Comparison of ENCODE assay signal across 8 cellular contexts in the genomic region with DNA sequence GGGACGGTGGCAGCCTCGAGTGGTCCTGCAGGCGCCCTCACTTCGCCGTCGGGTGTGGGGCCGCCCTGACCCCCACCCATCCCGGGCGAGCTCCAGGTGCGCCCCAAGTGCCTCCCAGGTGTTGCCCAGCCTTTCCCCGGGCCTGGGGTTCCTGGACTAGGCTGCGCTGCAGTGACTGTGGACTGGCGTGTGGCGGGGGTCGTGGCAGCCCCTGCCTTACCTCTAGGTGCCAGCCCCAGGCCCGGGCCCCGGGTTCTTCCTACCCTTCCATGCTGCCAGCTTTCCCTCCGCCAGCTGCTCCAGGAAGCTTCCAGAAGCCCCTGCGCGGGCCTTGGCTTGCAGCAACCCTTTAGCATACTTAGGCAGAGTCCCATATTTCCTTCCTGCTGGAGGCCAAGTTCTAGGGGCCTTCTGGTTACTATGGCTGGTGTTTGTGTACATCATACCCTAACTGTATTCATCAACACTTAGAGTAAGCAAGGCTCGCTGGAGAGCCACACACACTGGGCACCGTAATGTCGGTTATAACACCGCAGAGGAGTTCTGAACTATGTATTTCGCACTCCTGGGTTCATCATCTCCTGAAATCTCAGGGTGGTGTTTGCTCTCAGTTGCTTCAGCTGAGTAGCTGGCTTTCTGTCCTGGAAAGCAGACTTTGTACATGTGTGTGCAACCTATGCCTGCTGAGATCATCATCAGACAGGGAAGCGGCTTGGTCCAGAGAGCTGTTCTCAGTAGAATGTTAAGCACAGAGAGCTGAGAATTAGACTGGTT. TPM values are rescaled to one million over a fixed set of nuclear protein-coding genes. Genes with fewer than 3 reads are reported as not detected.
DNase-seq lines count a peak whose midpoint lies in the region; ATAC-seq and TF ChIP-seq lines count a peak whose summit lies in the region.

No MANE protein-coding gene starts in this region.

- no peak overlapping the region for H2BK20ac ChIP-seq in H9 (ENCODE audit: low read depth, low read length, poor library complexity, severe bottlenecking)

- no peak overlapping the region for H2AFZ ChIP-seq in H9 (ENCODE audit: low read length)

- H4K8ac ChIP-seq in H9 (replicated peaks; ENCODE audit: insufficient read length, low read depth, low read length) = no peak overlapping the region

- H4K5ac ChIP-seq in H9 (ENCODE audit: insufficient read length, low read depth, low read length) = no peak overlapping the region

- H3K27me3 ChIP-seq in H9 (ENCODE audit: insufficient read depth, low read length) = no peaks in the 10 kb centered on the region
- no peaks in the 10 kb centered on the region for H3K27me3 ChIP-seq in SJCRH30

- no peaks in the 10 kb centered on the region for H3K36me3 ChIP-seq in SJCRH30

- H2BK5ac ChIP-seq in H9 (ENCODE audit: insufficient read length, low read length) = no peak overlapping the region

- H3K9me3 ChIP-seq in H9 (ENCODE audit: control insufficient read depth, low read depth, low read length) (no peaks in the 10 kb centered on the region), SJCRH30 (replicated peaks) (no peaks in the 10 kb centered on the region)

- no peak overlapping the region for H3K23ac ChIP-seq in H9 (ENCODE audit: insufficient read length, low read depth, low read length)

- H3K9ac ChIP-seq in H9 (ENCODE audit: extremely low read depth, insufficient read length, low read length) = no peak overlapping the region

- no peak overlapping the region for H3K4ac ChIP-seq in H9 (ENCODE audit: low read depth, low read length)

- no peak overlapping the region for H3K18ac ChIP-seq in H9 (ENCODE audit: insufficient read length, low read depth, low read length)

- no peak overlapping the region for H3T11ph ChIP-seq in H9 (ENCODE audit: low read length)

- peaks cover 17 to 18% of the 10 kb centered on the region in 2 experiments for H3K4me1 Mint-ChIP-seq in H9
- H3K4me1 Mint-ChIP-seq in natural killer cell = peaks cover 14 to 17% of the 10 kb centered on the region in 2 donors

- H3K36me3 Mint-ChIP-seq in H9 (ENCODE audit: insufficient read depth in 1 of 3, low read depth in 3 of 3) (peaks cover 0 to 9% (median 8%) of the 10 kb centered on the region in 3 experiments; a peak in 4 of 7 replicates), natural killer cell (no peaks in the 10 kb centered on the region)

- TF ChIP-seq CTCF in H9 (conservative IDR thresholded peaks at IDR 0.05) = no peak
- TF ChIP-seq CTCF in epithelial cell of esophagus (IDR thresholded peaks at IDR 0.05; ENCODE audit: insufficient read depth, low read depth, low read length, missing control alignments) = no peak
- TF ChIP-seq CTCF in natural killer cell (IDR thresholded peaks at IDR 0.05) = no peak

- WGBS in H9 (ENCODE audit: extremely low coverage, insufficient read length, low lambda C conversion rate) = no CpG with 5 or more reads among the region's 26 CpGs

- H3K27ac Mint-ChIP-seq in H9 (no peak overlapping the region), natural killer cell (peak overlapping the region; percentile 50 to 81)

- DNase-seq in EH (ENCODE audit: low read depth) = peak; percentile 5
- DNase-seq in H9 = no peak
- DNase-seq in SJCRH30 = no peak
- DNase-seq in epithelial cell of esophagus (ENCODE audit: low read depth) = no peak
- DNase-seq in natural killer cell = no peak
- DNase-seq in NK-92 treated with Interleukin-12 subunit alpha and Interleukin-12 subunit beta, amount 100 ng/mL, for 24 hours (lab: John Stamatoyannopoulos, UW) = no peak
- no peak for DNase-seq in activated CD8-positive, alpha-beta memory T cell treated with anti-CD3 and anti-CD28 coated beads for 24 hours
- DNase-seq in NCI-H187 (lab: John Stamatoyannopoulos, UW) = no peak

- H3K4me3 ChIP-seq in SJCRH30 (peak overlapping the region; percentile 59), epithelial cell of esophagus (ENCODE audit: low read length) (peak overlapping the region; percentile 69)

- peak overlapping the region; percentile 28 for H3K4me2 ChIP-seq in H9 (ENCODE audit: insufficient read depth, insufficient read length, low read length)

- no peak overlapping the region for H2BK120ac ChIP-seq in H9 (ENCODE audit: low read depth, low read length, poor library complexity, severe bottlenecking)

- no peak overlapping the region for H4K91ac ChIP-seq in H9 (ENCODE audit: insufficient read length, low read depth, low read length)

- H3K23me2 ChIP-seq in H9 (ENCODE audit: insufficient read length, low read depth, low read length, poor library complexity, severe bottlenecking) = no peaks in the 10 kb centered on the region

- no peak overlapping the region for H2AK5ac ChIP-seq in H9 (ENCODE audit: insufficient read length, low read length)

- no peak overlapping the region for H2BK12ac ChIP-seq in H9 (ENCODE audit: insufficient read length, low read depth, low read length)

- H3K79me1 ChIP-seq in H9 (ENCODE audit: insufficient read depth, low read depth, low read length, poor library complexity, severe bottlenecking) = no peaks in the 10 kb centered on the region

- no peaks in the 10 kb centered on the region; the same call in 1 of the 2 replicates for H3K4me1 ChIP-seq in H9 (ENCODE audit: insufficient read depth, low read length)
- H3K4me1 ChIP-seq in SJCRH30 = no peaks in the 10 kb centered on the region

- no peaks in the 10 kb centered on the region for H4K20me1 ChIP-seq in H9 (ENCODE audit: control insufficient read depth, insufficient read depth, insufficient read length)

- no peaks in the 10 kb centered on the region for H3K79me2 ChIP-seq in H9 (ENCODE audit: insufficient read depth, low read length)

- no peak overlapping the region for H3K56ac ChIP-seq in H9 (ENCODE audit: insufficient read length, low read depth, low read length)

- H3K9me3 Mint-ChIP-seq in H9 (no peaks in the 10 kb centered on the region; a peak in 1 of 5 replicates), natural killer cell (no peaks in the 10 kb centered on the region)

- H3K4me3 Mint-ChIP-seq in H9 (peak overlapping the region; percentile 60 to 71), natural killer cell (peak overlapping the region; percentile 88)

- peak overlapping the region; percentile 85 for H3K14ac ChIP-seq in H9 (ENCODE audit: insufficient read depth, low read length)

- H3K27me3 Mint-ChIP-seq in H9 (ENCODE audit: low read depth) (peaks cover 12% of the 10 kb centered on the region; the same call in 1 of the 2 replicates), natural killer cell (ENCODE audit: low read depth in 2 of 2) (no peaks in the 10 kb centered on the region)

- intact Hi-C loops in natural killer cell (cut with micrococcal nuclease) = loop anchor here (2.0 kb wide), 1 partner anchor 643 kb away; the partner anchor contains the start of gene C10orf143

- H3K27ac ChIP-seq in H9 (ENCODE audit: insufficient read length, low read depth, low read length) = no peak overlapping the region
- H3K27ac ChIP-seq in SJCRH30 = no peak overlapping the region; the same call in 1 of the 2 replicates

- H2BK15ac ChIP-seq in H9 (ENCODE audit: low read depth, low read length) = no peak overlapping the region

- ATAC-seq in natural killer cell = no peak

RNA-seq across cellular contexts. Expression of gene MGMT, which starts 0.5 kb away (rescaled TPM):
- total RNA-seq in H9 (2021) (18.4 and 19.6 TPM in 2 replicates), natural killer cell (10 to 100 TPM; 16.5 to 19.7 (median 18.8) TPM)
- total RNA-seq in SJCRH30 (2014; rRNA removed; shearing (Covaris generic)) = 1.2 and 1.5 TPM in 2 replicates

Comparison
In these comparisons a context has a peak if more than half of its experiments do, and no peak if none do; other contexts are left out.
1. H3K27ac Mint-ChIP-seq: peak in natural killer cell (2 of 2); none in H9 (0 of 3).